Comparison of ENCODE assay signal across 18 cellular contexts in the genomic region with DNA sequence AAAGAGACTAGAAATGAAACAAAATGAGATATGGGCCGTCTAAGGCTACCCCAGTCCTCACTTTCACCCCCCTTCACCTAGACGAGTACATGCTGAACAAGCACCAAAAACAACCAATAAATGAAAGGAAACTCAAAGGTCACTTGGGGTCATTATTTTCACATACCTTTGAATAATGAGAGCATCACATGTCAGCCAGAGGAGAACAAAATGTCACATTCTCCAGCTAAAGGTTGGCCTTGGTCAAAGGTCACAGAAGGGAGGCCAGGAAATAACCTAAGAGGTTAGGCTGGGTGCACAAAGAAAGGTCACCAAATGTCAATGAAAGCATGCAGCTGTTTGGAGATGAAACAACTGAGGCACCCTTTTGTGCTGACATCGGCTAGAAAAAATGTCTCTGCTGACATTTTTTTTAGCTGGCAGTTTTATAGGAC.
DNase-seq lines count a peak whose midpoint lies in the region; ATAC-seq, FAIRE-seq and TF ChIP-seq lines count a peak whose summit lies in the region.
"Had no signal": no experiment of that assay in that cellular context is flagged by ENCODE, and none has a peak within 500 bp of the region (broad histone marks: within the 10 kb centered on the region; RNA-seq: fewer than 3 reads in every experiment).

No MANE protein-coding gene starts in this region.

- H2AFZ ChIP-seq in K562 (ENCODE audit: low read depth, low read length) = no peak overlapping the region

- no peak overlapping the region for H4K5ac ChIP-seq in mesendoderm (ENCODE audit: low read length)

- no peaks in the 10 kb centered on the region for H3K27me3 ChIP-seq in K562 (ENCODE audit: control insufficient read depth in 2 of 2, insufficient read depth in 2 of 2, low read length in 2 of 2)
- no peaks in the 10 kb centered on the region for H3K27me3 ChIP-seq in mesendoderm (ENCODE audit: insufficient read depth, low read length, poor library complexity)
- no peaks in the 10 kb centered on the region for H3K27me3 ChIP-seq in tibial nerve
- H3K27me3 ChIP-seq: adrenal gland, cardiac muscle cell had no signal

- H3K56ac ChIP-seq in mesendoderm (ENCODE audit: low read length) = no peak overlapping the region

- BruUV-seq in K562 (replicated peaks; lab: Mats Ljungman, UMichigan) = no TSS peak

- TF ChIP-seq EP300 in A549 (IDR thresholded peaks at IDR 0.05) (no peak), K562 (IDR thresholded peaks at IDR 0.05; ENCODE audit: low read length) (no peak), tibial nerve (IDR thresholded peaks at IDR 0.05) (no peak)

- H3K4me2 ChIP-seq in A549 (peak overlapping the region; percentile 78; the same call in 2 of the 3 replicates), K562 (ENCODE audit: insufficient read depth, low read length) (no peak overlapping the region), mesendoderm (ENCODE audit: low read length) (no peak overlapping the region)

- POLR2A ChIA-PET in A549 (lab: Yijun Ruan, JAX) (interaction anchor here (1.1 kb wide), 1 partner anchor 376 kb away, joined by 6 read pairs; the partner anchor contains the start of gene NRIP1), K562 (lab: Yijun Ruan, JAX) (no interaction called here)

- 64% methylated on average over 3 of the region's 3 CpGs for WGBS in A549 (ENCODE audit: missing lambda C conversion rate)
- WGBS in K562 (ENCODE audit: insufficient coverage, low coverage, missing lambda C conversion rate) = 24% methylated on average over 3 of the region's 3 CpGs
- WGBS in mesendoderm (ENCODE audit: extremely low coverage, insufficient coverage, low lambda C conversion rate) = no CpG with 5 or more reads among the region's 3 CpGs
- WGBS in tibial nerve, 2 donors = 12 to 14% methylated on average over 3 of the region's 3 CpGs

- in situ Hi-C loops in K562 (cut with MboI) = no loop called here

- H4K8ac ChIP-seq in mesendoderm (ENCODE audit: low read depth, low read length) = no peak overlapping the region

- H3K18ac ChIP-seq in mesendoderm (ENCODE audit: low read length) = no peak overlapping the region

- H2AK5ac ChIP-seq in mesendoderm (ENCODE audit: low read length) = no peak overlapping the region

- DNase-seq in A549 (ENCODE audit: low read depth in 1 of 2, low spot score in 1 of 2) (no peak), K562 (ENCODE audit: extremely low read depth in 1 of 4, low spot score in 3 of 4) (no peak), mesendoderm (peak; percentile 42), tibial nerve (ENCODE audit: low spot score in 2 of 2) (no peak), mucosa of descending colon (no peak), iPS-NIHi7 (ENCODE audit: extremely low spot score) (no peak)
- DNase-seq in activated naive CD4-positive, alpha-beta T cell (lab: John Stamatoyannopoulos, UW) = no peak
- DNase-seq: activated CD8-positive, alpha-beta memory T cell treated with anti-CD3 and anti-CD28 coated beads for 24 hours; effector CD4-positive, alpha-beta T cell; H9; NCI-H2029 treated with DMSO at 0.1 percent for 48 hours; NCI-H510A had no signal

- no peak for ATAC-seq in A549
- peak; percentile 37 for ATAC-seq in GM19463 (IDR thresholded peaks at IDR 0.05; ENCODE audit: unreplicated experiment)
- no peak for ATAC-seq in K562
- ATAC-seq in mucosa of descending colon = no peak
- ATAC-seq: natural killer cell treated with Interleukin-12 subunit alpha and Interleukin-12 subunit beta and Interleukin-15 and Interleukin-18, amount 100 ng/mL, for 72 hours; stimulated activated effector memory CD8-positive, alpha-beta T cell treated with anti-CD3 and anti-CD28 coated beads, Interleukin-12 subunit alpha, Interleukin-12 subunit beta, amount 100 ng/mL, for 72 hours had no signal

- H2BK5ac ChIP-seq in mesendoderm (ENCODE audit: low read length) = no peak overlapping the region

- no peak for TF ChIP-seq RAD21 in A549 (conservative IDR thresholded peaks at IDR 0.05 in 1 of 2, IDR thresholded peaks at IDR 0.05 in 1 of 2)
- no peak for TF ChIP-seq RAD21 in K562 (CRISPR knock-in tag; conservative IDR thresholded peaks at IDR 0.05 in 1 of 2, IDR thresholded peaks at IDR 0.05 in 1 of 2)

- H3K36me3 ChIP-seq in K562 (ENCODE audit: control insufficient read depth, insufficient read depth, low read length) (no peaks in the 10 kb centered on the region), mesendoderm (ENCODE audit: control insufficient read depth, insufficient read depth, low read length) (no peaks in the 10 kb centered on the region), tibial nerve (no peaks in the 10 kb centered on the region), mucosa of descending colon (ENCODE audit: low read depth) (no peaks in the 10 kb centered on the region)
- H3K36me3 ChIP-seq: adrenal gland, cardiac muscle cell had no signal

- no peak overlapping the region for H3K4me3 ChIP-seq in A549
- no peak overlapping the region for H3K4me3 ChIP-seq in K562
- H3K4me3 ChIP-seq in mesendoderm (ENCODE audit: low read length) = no peak overlapping the region
- no peak overlapping the region for H3K4me3 ChIP-seq in tibial nerve
- H3K4me3 ChIP-seq in mucosa of descending colon = no peak overlapping the region
- H3K4me3 ChIP-seq: adrenal gland, cardiac muscle cell had no signal

- no peaks in the 10 kb centered on the region for H3K9me3 ChIP-seq in A549
- no peaks in the 10 kb centered on the region for H3K9me3 ChIP-seq in K562 (replicated peaks; ENCODE audit: control insufficient read depth, insufficient read depth, low read depth, low read length)
- no peaks in the 10 kb centered on the region for H3K9me3 ChIP-seq in tibial nerve
- no peaks in the 10 kb centered on the region for H3K9me3 ChIP-seq in mucosa of descending colon
- H3K9me3 ChIP-seq: adrenal gland had no signal

- H3K27ac ChIP-seq in A549 (peak overlapping the region; percentile 93 to 96), K562 (ENCODE audit: extremely low read depth, low read depth, low read length) (no peak overlapping the region), mesendoderm (ENCODE audit: low read depth, low read length) (no peak overlapping the region), tibial nerve (no peak overlapping the region)
- H3K27ac ChIP-seq: adrenal gland, cardiac muscle cell, HL-60 had no signal

- H2BK15ac ChIP-seq in mesendoderm (replicated peaks; ENCODE audit: low read depth) = no peak overlapping the region

- no peaks in the 10 kb centered on the region for H3K79me2 ChIP-seq in K562 (ENCODE audit: control insufficient read depth, insufficient read depth, low read length)
- no peaks in the 10 kb centered on the region for H3K79me2 ChIP-seq in mesendoderm (ENCODE audit: control insufficient read depth, insufficient read depth, low read length)

- no peak overlapping the region for H3K23ac ChIP-seq in mesendoderm (ENCODE audit: low read length)

- TF ChIP-seq POLR2A in A549 (IDR thresholded peaks at IDR 0.05; ENCODE audit: low read length) (no peak), K562 (conservative IDR thresholded peaks at IDR 0.05) (no peak), tibial nerve (IDR thresholded peaks at IDR 0.05) (no peak)

- H3K4ac ChIP-seq in mesendoderm (ENCODE audit: low read depth, low read length) = no peak overlapping the region

- H3K9ac ChIP-seq in K562 (ENCODE audit: insufficient read depth in 1 of 2, low read depth in 2 of 2, low read length in 2 of 2) (no peak overlapping the region), mesendoderm (ENCODE audit: low read length) (no peak overlapping the region)

- intact Hi-C loops in K562 (cut with micrococcal nuclease) (no loop called here), mucosa of descending colon (cut with DNase I, micrococcal nuclease) (no loop called here)

- no peak for FAIRE-seq in A549 (lab: Jason Lieb, UNC)
- FAIRE-seq in K562 (lab: Jason Lieb, UNC) = no peak

- peaks cover 48% of the 10 kb centered on the region for H3K4me1 ChIP-seq in A549
- H3K4me1 ChIP-seq in K562 (replicated peaks in 1 of 2; ENCODE audit: control insufficient read depth in 2 of 2, insufficient read depth in 2 of 2, low read length in 2 of 2) = 0 out of 5 replicates have a peak, but pooled peaks cover 0 to 4% of the 10 kb centered on the region in 2 experiments
- H3K4me1 ChIP-seq in mesendoderm (ENCODE audit: control insufficient read depth, low read depth, low read length) = peaks cover 2% of the 10 kb centered on the region
- H3K4me1 ChIP-seq in tibial nerve = peaks cover 0 to 39% (median 20%) of the 10 kb centered on the region in 4 donors
- H3K4me1 ChIP-seq in mucosa of descending colon (ENCODE audit: low read depth) = no peaks in the 10 kb centered on the region

- CTCF ChIA-PET in A549 (lab: Yijun Ruan, JAX) (no interaction called here), K562 (lab: Yijun Ruan, JAX; ENCODE audit: low intra/inter-chr PET ratio) (no interaction called here)

- no peaks in the 10 kb centered on the region for H3K9me1 ChIP-seq in K562 (ENCODE audit: control insufficient read depth, insufficient read depth, low read length)

- no peaks in the 10 kb centered on the region for H3K79me1 ChIP-seq in mesendoderm (ENCODE audit: low read length)

- no peak overlapping the region for H2BK120ac ChIP-seq in mesendoderm (ENCODE audit: low read depth, low read length)

- H4K20me1 ChIP-seq in K562 (replicated peaks; ENCODE audit: control insufficient read depth, insufficient read depth, low read length) = no peaks in the 10 kb centered on the region

- no peak for TF ChIP-seq CTCF in A549 (IDR thresholded peaks at IDR 0.05)
- no peak for TF ChIP-seq CTCF in K562 (IDR thresholded peaks at IDR 0.05 in 2 of 3, conservative IDR thresholded peaks at IDR 0.05 in 1 of 3; ENCODE audit: insufficient read depth in 2 of 3, low read depth in 1 of 3, low read length in 3 of 3)
- no peak for TF ChIP-seq CTCF in tibial nerve (IDR thresholded peaks at IDR 0.05)
- TF ChIP-seq CTCF in mucosa of descending colon (IDR thresholded peaks at IDR 0.05) = no peak

TF ChIP-seq in A549, 52 proteins besides CTCF, POLR2A, EP300 and RAD21:
- TF ChIP-seq MAFK (IDR thresholded peaks at IDR 0.05; ENCODE audit: partially characterized antibody) = peak; percentile 91
- no peak for TF ChIP-seq CEBPB (IDR thresholded peaks at IDR 0.05)

TF ChIP-seq in K562, 482 proteins besides CTCF, POLR2A, EP300 and RAD21 (continues in another document):
- TF ChIP-seq NR2C1 (IDR thresholded peaks at IDR 0.05) (no peak), NR2C1 (tag; IDR thresholded peaks at IDR 0.05) (0 out of 2 replicates have a peak, but pooled peaks have one; percentile 13), TAF7 (tag; IDR thresholded peaks at IDR 0.05) (no peak), RBM22 (IDR thresholded peaks at IDR 0.05; ENCODE audit: low read depth, low read length, poor library complexity, severe bottlenecking) (no peak), ILK (tag; IDR thresholded peaks at IDR 0.05; ENCODE audit: borderline replicate concordance, low read depth) (no peak), SRSF3 (IDR thresholded peaks at IDR 0.05; ENCODE audit: insufficient read depth, low read length) (no peak), PHF21A (IDR thresholded peaks at IDR 0.05; ENCODE audit: borderline replicate concordance, low read depth) (no peak), ZNF79 (CRISPR knock-in tag; IDR thresholded peaks at IDR 0.05; ENCODE audit: low read depth) (no peak)

Comparison
In these comparisons a context has a peak if more than half of its experiments do, and no peak if none do; other contexts are left out.
1. H3K27ac ChIP-seq: peak in A549 (2 of 2); none in K562 (single experiment), mesendoderm (single experiment) and tibial nerve (0 of 4).
2. Of the 35 proteins assayed by ChIP-seq in both K562 and A549: peak only in K562: none; only in A549: none; in both: MAFK; in neither: 34.